10 cellular contexts compared by ENCODE assay signal in the genomic region with DNA sequence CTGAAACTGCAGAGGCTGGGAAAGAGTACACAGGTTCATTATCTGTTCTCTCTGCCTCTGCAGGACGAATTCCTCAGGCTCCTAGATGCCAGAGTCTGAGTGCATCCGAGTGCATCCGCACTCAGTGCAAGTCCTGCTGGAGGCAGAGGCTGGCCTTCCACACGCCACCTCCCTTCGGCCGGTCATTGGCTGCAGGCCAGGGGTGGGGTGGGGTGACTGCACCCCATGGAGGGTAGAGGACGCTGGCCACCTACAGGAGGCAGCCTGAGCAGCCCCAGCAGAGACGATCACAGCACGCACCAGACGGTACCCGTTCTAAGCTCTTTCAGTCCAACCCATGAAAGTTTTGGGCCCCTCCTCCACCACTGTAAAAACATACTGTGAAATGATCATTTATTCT. TPM values are rescaled to one million over a fixed set of nuclear protein-coding genes. Genes with fewer than 3 reads are reported as not detected.
DNase-seq lines count a peak whose midpoint lies in the region; ATAC-seq, FAIRE-seq and TF ChIP-seq lines count a peak whose summit lies in the region.
"Had no signal": no experiment of that assay in that cellular context is flagged by ENCODE, and none has a peak within 500 bp of the region (broad histone marks: within the 10 kb centered on the region; RNA-seq: fewer than 3 reads in every experiment).

No MANE protein-coding gene starts in this region.

- no peak overlapping the region for H3K14ac ChIP-seq in H9 (ENCODE audit: insufficient read depth, low read length)

- H3K23me2 ChIP-seq in H9 (ENCODE audit: insufficient read length, low read depth, low read length, poor library complexity, severe bottlenecking): no peaks in the 10 kb centered on the region

- H3K9me3 ChIP-seq in H9 (ENCODE audit: control insufficient read depth, low read depth, low read length) (no peaks in the 10 kb centered on the region), pancreas (no peaks in the 10 kb centered on the region)

- H3T11ph ChIP-seq in H9 (ENCODE audit: low read length): no peak overlapping the region

- ATAC-seq in pancreas: peak in 3 of 4 donors; percentile 32 to 72 (median 61)

- no peak overlapping the region for H3K4ac ChIP-seq in H9 (ENCODE audit: low read depth, low read length)

- H2BK20ac ChIP-seq in H9 (ENCODE audit: low read depth, low read length, poor library complexity, severe bottlenecking): no peak overlapping the region

- H4K20me1 ChIP-seq in H9 (ENCODE audit: control insufficient read depth, insufficient read depth, insufficient read length): no peaks in the 10 kb centered on the region

- no peak overlapping the region for H3K56ac ChIP-seq in H9 (ENCODE audit: insufficient read length, low read depth, low read length)

- H3K36me3 ChIP-seq in pancreas: peaks cover 0 to 25% (median 0%) of the 10 kb centered on the region in 3 donors

- H3K4me2 ChIP-seq in H9 (ENCODE audit: insufficient read depth, insufficient read length, low read length): peak overlapping the region; percentile 5

- no peak overlapping the region for H2AK5ac ChIP-seq in H9 (ENCODE audit: insufficient read length, low read length)

- no peaks in the 10 kb centered on the region for H3K27me3 Mint-ChIP-seq in H9 (ENCODE audit: low read depth)
- H3K27me3 Mint-ChIP-seq in mesothelial cell of epicardium (ENCODE audit: low read depth): no peaks in the 10 kb centered on the region

- no CpG with 5 or more reads among the region's 11 CpGs for WGBS in H9 (ENCODE audit: extremely low coverage, insufficient read length, low lambda C conversion rate)
- 35 to 37% methylated on average over 11 of the region's 11 CpGs for WGBS in pancreas, 2 donors

- in situ Hi-C loops in astrocyte of the spinal cord (cut with HindIII; ENCODE audit: low sequenced_read_pairs): no loop called here

- H2BK5ac ChIP-seq in H9 (ENCODE audit: insufficient read length, low read length): no peak overlapping the region

- H3K79me2 ChIP-seq in H9 (ENCODE audit: insufficient read depth, low read length): peaks cover 27% of the 10 kb centered on the region; the same call in 1 of the 2 replicates

- no peak overlapping the region for H4K5ac ChIP-seq in H9 (ENCODE audit: insufficient read length, low read depth, low read length)

- no peak overlapping the region for H3K27ac ChIP-seq in H9 (ENCODE audit: insufficient read length, low read depth, low read length)
- H3K27ac ChIP-seq in pancreas: no peak overlapping the region

- H2AFZ ChIP-seq in H9 (ENCODE audit: low read length): no peak overlapping the region

- no peak overlapping the region for H2BK120ac ChIP-seq in H9 (ENCODE audit: low read depth, low read length, poor library complexity, severe bottlenecking)

- TF ChIP-seq CTCF in H9 (conservative IDR thresholded peaks at IDR 0.05) (peak; percentile 61), astrocyte of the spinal cord (IDR thresholded peaks at IDR 0.05; ENCODE audit: low read depth, low read length) (peak; percentile 26), pancreas (IDR thresholded peaks at IDR 0.05) (no peak), mesothelial cell of epicardium (IDR thresholded peaks at IDR 0.05; ENCODE audit: unreplicated experiment) (no peak)

- no peak overlapping the region for H3K18ac ChIP-seq in H9 (ENCODE audit: insufficient read length, low read depth, low read length)

- no peak overlapping the region for H3K4me3 ChIP-seq in astrocyte of the spinal cord (ENCODE audit: low read depth, low read length)
- no peak overlapping the region for H3K4me3 ChIP-seq in pancreas

- H2BK15ac ChIP-seq in H9 (ENCODE audit: low read depth, low read length): no peak overlapping the region

- H3K27me3 ChIP-seq in H9 (ENCODE audit: insufficient read depth, low read length) (no peaks in the 10 kb centered on the region), pancreas (no peaks in the 10 kb centered on the region)

- no peak overlapping the region for H4K8ac ChIP-seq in H9 (replicated peaks; ENCODE audit: insufficient read length, low read depth, low read length)

- H3K4me1 Mint-ChIP-seq in H9 (peaks cover 24 to 28% of the 10 kb centered on the region in 2 experiments), mesothelial cell of epicardium (peaks cover 4% of the 10 kb centered on the region)

- intact Hi-C loops in pancreas (cut with DNase I): no loop called here

- H3K36me3 Mint-ChIP-seq in H9 (ENCODE audit: insufficient read depth in 1 of 3, low read depth in 3 of 3) (peaks cover 22 to 37% (median 32%) of the 10 kb centered on the region in 3 experiments; a peak in 6 of 7 replicates), mesothelial cell of epicardium (peaks cover 16% of the 10 kb centered on the region)

- no peaks in the 10 kb centered on the region for H3K4me1 ChIP-seq in H9 (ENCODE audit: insufficient read depth, low read length)
- peaks cover 4 to 10% (median 7%) of the 10 kb centered on the region in 3 donors for H3K4me1 ChIP-seq in pancreas

- H2BK12ac ChIP-seq in H9 (ENCODE audit: insufficient read length, low read depth, low read length): no peak overlapping the region

- H3K9ac ChIP-seq in H9 (ENCODE audit: extremely low read depth, insufficient read length, low read length): no peak overlapping the region

- no peak overlapping the region for H4K91ac ChIP-seq in H9 (ENCODE audit: insufficient read length, low read depth, low read length)

- FAIRE-seq in pancreas (lab: Jason Lieb, UNC): no peak

- H3K4me3 Mint-ChIP-seq in H9 (peak overlapping the region in 1 of 2 experiments; percentile 51; a peak in 2 of 5 replicates), mesothelial cell of epicardium (no peak overlapping the region)

- DNase-seq in H9 (peak; percentile 97), astrocyte of the spinal cord (ENCODE audit: low read depth, low spot score) (peak; percentile 45), hepatic stellate cell (ENCODE audit: low spot score) (peak; percentile 69), pancreas (peak in 1 of 6 donors; percentile 65), DMS114 treated with DMSO at 0.1 percent for 48 hours (lab: John Stamatoyannopoulos, UW; ENCODE audit: unreplicated experiment) (no peak), NCI-H226 (no peak), NCI-H2107 treated with DMSO at 0.1 percent for 48 hours (lab: John Stamatoyannopoulos, UW; ENCODE audit: unreplicated experiment) (no peak), mesothelial cell of epicardium (ENCODE audit: low spot score in 2 of 2, unreplicated experiment in 2 of 2) (no peak)
- DNase-seq: activated CD4-positive, CD25-positive, alpha-beta regulatory T cell treated with anti-CD3 and anti-CD28 coated beads, Interleukin-2, amount 50 U/mL, for 72 hours; NCI-H446 treated with DMSO at 0.1 percent for 48 hours had no signal

- H3K9me3 Mint-ChIP-seq in H9: no peaks in the 10 kb centered on the region
- H3K9me3 Mint-ChIP-seq in mesothelial cell of epicardium: no peaks in the 10 kb centered on the region

- H3K23ac ChIP-seq in H9 (ENCODE audit: insufficient read length, low read depth, low read length): no peak overlapping the region

- no peak overlapping the region; a peak in 2 of 7 replicates for H3K27ac Mint-ChIP-seq in H9
- no peak overlapping the region for H3K27ac Mint-ChIP-seq in mesothelial cell of epicardium

- H3K79me1 ChIP-seq in H9 (ENCODE audit: insufficient read depth, low read depth, low read length, poor library complexity, severe bottlenecking): peaks cover 7% of the 10 kb centered on the region

RNA-seq across cellular contexts. Expression of a gene that starts 11.7 kb away (rescaled TPM):
- 39.1 and 40.2 TPM in 2 replicates for total RNA-seq in H9 (2021)
- 10 to 100 TPM; 14.5 to 31.8 (median 22.6) TPM for total RNA-seq in pancreas
- 10 to 100 TPM; 29.5 to 38.9 TPM for polyA plus RNA-seq in pancreas
- 26.0 to 26.8 TPM (median 26.6 TPM) in 3 replicates for total RNA-seq in mesothelial cell of epicardium

RNA-seq across cellular contexts. Expression of a gene that starts 22.4 kb away (rescaled TPM):
- total RNA-seq in H9 (2021) (0.11 TPM in 1 of 2 replicates, not detected in the other), pancreas (under 1 TPM; 0.06 to 0.61 (median 0.38) TPM), mesothelial cell of epicardium (0.20 to 0.38 TPM (median 0.31 TPM) in 3 replicates)
- under 1 TPM; 0.23 to 0.40 TPM for polyA plus RNA-seq in pancreas

RNA-seq across cellular contexts. Expression of a gene that starts 52.1 kb away (rescaled TPM):
- total RNA-seq in H9 (2021) (9.7 and 10.0 TPM in 2 replicates), pancreas (10 to 100 TPM; 17.0 to 33.0 (median 24.0) TPM), mesothelial cell of epicardium (12.4 to 14.3 TPM (median 12.7 TPM) in 3 replicates)
- 10 to 100 TPM; 42.6 to 56.3 TPM for polyA plus RNA-seq in pancreas

Comparison
In these comparisons a context has a peak if more than half of its experiments do, and no peak if none do; other contexts are left out.
1. DNase-seq: peak in H9 (single experiment), astrocyte of the spinal cord (single experiment) and hepatic stellate cell (single experiment); none in DMS114 treated with DMSO at 0.1 percent for 48 hours (single experiment), NCI-H226 (single experiment), NCI-H2107 treated with DMSO at 0.1 percent for 48 hours (single experiment) and mesothelial cell of epicardium (0 of 2).
2. CTCF ChIP-seq: peak in H9 (single experiment) and astrocyte of the spinal cord (single experiment); none in pancreas (0 of 4) and mesothelial cell of epicardium (single experiment).